Comparison of ENCODE assay signal across 11 cellular contexts in genomic region chr4:158211288-158211687, GRCh38. TPM values are rescaled to one million over a fixed set of nuclear protein-coding genes. Genes with fewer than 3 reads are reported as not detected.
DNase-seq lines count a peak whose midpoint lies in the region; ATAC-seq lines count a peak whose summit lies in the region.
"Had no signal": no experiment of that assay in that cellular context is flagged by ENCODE, and none has a peak within 500 bp of the region (broad histone marks: within the 10 kb centered on the region; RNA-seq: fewer than 3 reads in every experiment).

No MANE protein-coding gene starts in this region.

- CTCF ChIA-PET in activated CD4-positive, alpha-beta T cell treated with anti-CD3 and anti-CD28 coated beads for 36 hours (lab: Charles Lee): interaction anchor here (1.2 kb wide), 1 partner anchor 14 kb away, joined by 3 read pairs; no protein-coding TSS in a partner anchor

- no peaks in the 10 kb centered on the region for H3K9me3 Mint-ChIP-seq in activated CD4-positive, alpha-beta T cell treated with anti-CD3 and anti-CD28 coated beads for 36 hours (ENCODE audit: low read depth)
- H3K9me3 Mint-ChIP-seq in activated naive CD8-positive, alpha-beta T cell treated with anti-CD3 and anti-CD28 coated beads, Interleukin-2, amount 50 U/mL, for 24 hours: no peaks in the 10 kb centered on the region

- peak overlapping the region; percentile 97 for H3K27ac ChIP-seq in temporal lobe (ENCODE audit: low read depth, low read length)

- peaks cover 21% of the 10 kb centered on the region for H3K4me1 Mint-ChIP-seq in activated CD4-positive, alpha-beta T cell treated with anti-CD3 and anti-CD28 coated beads for 36 hours
- peaks cover 16% of the 10 kb centered on the region for H3K4me1 Mint-ChIP-seq in activated naive CD8-positive, alpha-beta T cell treated with anti-CD3 and anti-CD28 coated beads, Interleukin-2, amount 50 U/mL, for 24 hours

- no peak overlapping the region for H3K27ac Mint-ChIP-seq in activated CD4-positive, alpha-beta T cell treated with anti-CD3 and anti-CD28 coated beads for 36 hours
- no peak overlapping the region for H3K27ac Mint-ChIP-seq in activated naive CD8-positive, alpha-beta T cell treated with anti-CD3 and anti-CD28 coated beads, Interleukin-2, amount 50 U/mL, for 24 hours

- H3K36me3 Mint-ChIP-seq in activated CD4-positive, alpha-beta T cell treated with anti-CD3 and anti-CD28 coated beads for 36 hours (ENCODE audit: low read depth): no peaks in the 10 kb centered on the region
- no peaks in the 10 kb centered on the region for H3K36me3 Mint-ChIP-seq in activated naive CD8-positive, alpha-beta T cell treated with anti-CD3 and anti-CD28 coated beads, Interleukin-2, amount 50 U/mL, for 24 hours (ENCODE audit: low read depth)
- H3K36me3 Mint-ChIP-seq: CD4-positive, CD25-positive, alpha-beta regulatory T cell had no signal

- POLR2A ChIA-PET in activated CD4-positive, alpha-beta T cell treated with anti-CD3 and anti-CD28 coated beads for 36 hours (lab: Charles Lee): no interaction called here

- H3K4me3 Mint-ChIP-seq in activated CD4-positive, alpha-beta T cell treated with anti-CD3 and anti-CD28 coated beads for 36 hours: peak overlapping the region; percentile 15
- peak overlapping the region; percentile 25 for H3K4me3 Mint-ChIP-seq in activated naive CD8-positive, alpha-beta T cell treated with anti-CD3 and anti-CD28 coated beads, Interleukin-2, amount 50 U/mL, for 24 hours

- ATAC-seq in activated CD4-positive, alpha-beta T cell treated with anti-CD3 and anti-CD28 coated beads for 36 hours: no peak
- no peak for ATAC-seq in activated naive CD8-positive, alpha-beta T cell treated with anti-CD3 and anti-CD28 coated beads, Interleukin-2, amount 50 U/mL, for 24 hours
- ATAC-seq in HG02798 (IDR thresholded peaks at IDR 0.05; ENCODE audit: poor library complexity, unreplicated experiment): no peak
- ATAC-seq in GM19463 (IDR thresholded peaks at IDR 0.05; ENCODE audit: unreplicated experiment): no peak

- H3K27me3 Mint-ChIP-seq in activated CD4-positive, alpha-beta T cell treated with anti-CD3 and anti-CD28 coated beads for 36 hours: peaks cover 28% of the 10 kb centered on the region
- peaks cover 32% of the 10 kb centered on the region for H3K27me3 Mint-ChIP-seq in activated naive CD8-positive, alpha-beta T cell treated with anti-CD3 and anti-CD28 coated beads, Interleukin-2, amount 50 U/mL, for 24 hours

- DNase-seq in activated CD4-positive, alpha-beta T cell treated with anti-CD3 and anti-CD28 coated beads for 36 hours: no peak
- DNase-seq in activated CD4-positive, alpha-beta T cell treated with anti-CD3 and anti-CD28 coated beads for 1 hour: no peak
- no peak for DNase-seq in activated naive CD8-positive, alpha-beta T cell treated with anti-CD3 and anti-CD28 coated beads, Interleukin-2, amount 50 U/mL, for 24 hours
- DNase-seq in kidney tubule cell (ENCODE audit: low spot score) (peak; percentile 53), posterior cingulate gyrus (no peak)
- DNase-seq: activated CD4-positive, alpha-beta T cell treated with anti-CD3 and anti-CD28 coated beads for 48 hours; CD4-positive, CD25-positive, alpha-beta regulatory T cell; NCI-H2081 treated with DMSO at 0.1 percent for 48 hours had no signal

- intact Hi-C loops in activated CD4-positive, alpha-beta T cell treated with anti-CD3 and anti-CD28 coated beads for 36 hours (cut with DNase I, micrococcal nuclease): no loop called here
- intact Hi-C loops in posterior cingulate gyrus (cut with DNase I): loop anchor here (5.0 kb wide), 1 partner anchor 41 kb away; no protein-coding TSS in a partner anchor

RNA-seq across cellular contexts. Expression of gene TMEM144, which starts 1.0 kb away (rescaled TPM):
- under 1 TPM; 0.21 to 0.32 TPM for total RNA-seq in activated CD4-positive, alpha-beta T cell treated with anti-CD3 and anti-CD28 coated beads for 36 hours
- total RNA-seq in temporal lobe: 1.2 TPM
- total RNA-seq: CD4-positive, CD25-positive, alpha-beta regulatory T cell had no signal

RNA-seq across cellular contexts. Expression of gene GASK1B, which starts 38.5 kb away (rescaled TPM):
- not detected for total RNA-seq in activated CD4-positive, alpha-beta T cell treated with anti-CD3 and anti-CD28 coated beads for 36 hours
- 14.3 TPM for total RNA-seq in temporal lobe
- total RNA-seq: CD4-positive, CD25-positive, alpha-beta regulatory T cell had no signal

Comparison
In these comparisons a context has a peak if more than half of its experiments do, and no peak if none do; other contexts are left out.
1. RNA of gene GASK1B, which starts 38.5 kb away (total RNA-seq): 14.3 TPM in temporal lobe (single experiment); not detected in activated CD4-positive, alpha-beta T cell treated with anti-CD3 and anti-CD28 coated beads for 36 hours; every median in the first group is over 10 times any median in the second.